ENCODE assay signal across 26 cellular contexts in the genomic region with DNA sequence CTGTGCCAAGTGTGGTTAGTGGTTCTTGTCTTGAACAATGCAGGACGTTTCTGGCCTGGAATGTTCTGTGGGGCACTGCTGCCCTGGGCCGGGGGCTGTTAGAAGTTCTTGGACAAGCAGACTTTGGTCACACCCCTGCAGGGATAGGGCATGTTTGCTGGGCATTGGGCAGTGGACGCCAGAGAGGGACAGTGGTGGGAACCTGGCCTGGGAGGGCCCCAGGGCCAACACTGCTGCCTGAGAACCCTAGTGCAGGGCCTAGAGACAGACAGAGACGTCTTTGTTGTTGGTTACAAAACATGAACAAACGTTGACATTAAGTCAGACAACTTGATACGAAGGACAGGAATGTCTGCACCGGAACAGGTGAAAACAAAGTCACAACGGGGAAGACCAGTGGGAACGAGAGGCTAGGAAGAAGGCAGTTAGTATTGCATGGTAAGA. TPM values are rescaled to one million over a fixed set of nuclear protein-coding genes. Genes with fewer than 3 reads are reported as not detected.
"Had no signal": no experiment of that assay in that cellular context is flagged by ENCODE, and none has a peak within 500 bp of the region (broad histone marks: within the 10 kb centered on the region; RNA-seq: fewer than 3 reads in every experiment).

No MANE protein-coding gene starts in this region.

- DNase-seq: activated CD4-positive, alpha-beta memory T cell treated with anti-CD3 and anti-CD28 coated beads for 36 hours; activated CD4-positive, alpha-beta T cell treated with anti-CD3 and anti-CD28 coated beads, Interleukin-2, amount 10 ng/mL, durations not matched to agents 7 days and 5 days; activated CD4-positive, CD25-positive, alpha-beta regulatory T cell; activated CD8-positive, alpha-beta memory T cell treated with anti-CD3 and anti-CD28 coated beads for 24 hours; activated effector memory CD4-positive, alpha-beta T cell treated with anti-CD3 and anti-CD28 coated beads, Interleukin-2, amount 50 U/mL, for 16 hours; activated naive CD4-positive, alpha-beta T cell treated with Interleukin-2 at 50 U/mL for 16 hours; activated naive CD8-positive, alpha-beta T cell treated with anti-CD3 and anti-CD28 coated beads, Interleukin-2, amount 50 U/mL, for 24 hours; activated T-cell treated with anti-CD3 and anti-CD28 coated beads, Interleukin-2, amount 50 U/mL, for 4 hours; amniotic stem cell; KG1; NCI-H1092; NCI-H1417 treated with DMSO at 0.1 percent for 48 hours; NCI-H1694; NCI-H2029; NCI-H2107; NCI-H2171 treated with DMSO at 0.1 percent for 48 hours; NCI-H226; NCI-H526; NCI-H774; SK-N-SH; T-helper 1 cell had no signal

- H3K9ac ChIP-seq: SK-N-SH had no signal

- H3K4me3 ChIP-seq: ascending aorta had no signal

- ATAC-seq: activated naive CD4-positive, alpha-beta T cell treated with anti-CD3 and anti-CD28 coated beads, Interleukin-2, amount 50 U/mL, for 72 hours; activated naive CD8-positive, alpha-beta T cell treated with anti-CD3 and anti-CD28 coated beads, Interleukin-2, amount 50 U/mL, for 24 hours; activated T-cell treated with anti-CD3 and anti-CD28 coated beads, Interleukin-2, amount 50 U/mL, for 4 hours had no signal

- H3K27me3 ChIP-seq: ascending aorta had no signal

- H3K36me3 ChIP-seq: ascending aorta had no signal

- H3K9me3 ChIP-seq: ascending aorta, SK-N-SH had no signal

- H3K4me1 ChIP-seq: ascending aorta had no signal

- H3K27ac ChIP-seq: ascending aorta, VCaP had no signal

- H3K4me2 ChIP-seq: SK-N-SH had no signal

RNA-seq across cellular contexts. Expression of a gene that starts 57.0 kb away (rescaled TPM):
- total RNA-seq: activated CD4-positive, alpha-beta T cell treated with anti-CD3 and anti-CD28 coated beads, Interleukin-2, amount 10 ng/mL, durations not matched to agents 7 days and 5 days; ascending aorta; LHCN-M2; RPMI7951 had no signal
